ENCODE assay signal across 23 cellular contexts in the genomic region with DNA sequence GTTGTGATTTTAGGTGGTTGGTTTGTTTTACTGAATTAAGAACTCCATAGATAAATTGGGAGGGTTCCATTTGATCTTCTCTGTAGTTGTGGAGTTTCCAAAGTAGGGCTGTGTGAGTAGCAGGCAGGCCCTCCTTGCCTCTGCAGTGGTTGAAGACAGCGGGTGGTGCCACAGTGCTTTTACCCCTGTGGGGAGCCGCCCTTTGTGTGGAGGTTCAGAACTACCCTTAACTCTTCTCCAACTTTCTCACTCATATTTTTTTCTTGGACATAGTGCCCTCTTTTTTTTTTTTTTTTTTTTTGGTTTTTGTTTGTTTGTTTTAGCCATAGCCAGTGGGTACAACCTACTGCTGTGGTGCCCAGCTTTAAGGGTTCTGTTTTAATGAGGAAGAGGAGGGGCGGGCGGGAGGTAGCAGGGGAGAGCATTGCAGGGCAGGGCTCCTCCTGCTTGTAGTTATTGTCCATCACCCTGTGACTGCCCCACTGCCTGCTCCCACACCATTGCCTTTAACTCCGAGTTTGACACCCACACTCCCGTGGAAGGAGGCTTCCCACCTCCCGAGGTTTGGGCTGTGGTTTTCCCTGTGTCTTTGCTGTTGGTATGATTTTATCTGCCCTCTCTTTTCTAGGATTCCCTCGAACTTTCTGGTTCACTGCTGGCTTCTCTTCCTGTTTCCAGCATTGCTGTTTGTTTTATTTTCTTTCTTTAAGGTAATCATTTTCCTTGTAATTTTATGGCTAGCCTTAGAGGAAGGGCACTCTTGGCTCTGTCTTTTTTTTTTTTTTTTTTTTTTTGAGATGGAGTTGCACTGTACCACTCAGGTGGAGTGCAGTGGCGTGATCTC.
"Had no signal": no experiment of that assay in that cellular context is flagged by ENCODE, and none has a peak within 500 bp of the region (broad histone marks: within the 10 kb centered on the region; RNA-seq: fewer than 3 reads in every experiment).

No MANE protein-coding gene starts in this region.

- H3K4me3 Mint-ChIP-seq: activated CD8-positive, alpha-beta T cell treated with anti-CD3 and anti-CD28 coated beads for 36 hours; T-cell had no signal

- H3K27ac ChIP-seq: SK-N-MC, WERI-Rb-1 had no signal

- ATAC-seq: activated CD4-positive, CD25-positive, alpha-beta regulatory T cell treated with anti-CD3 and anti-CD28 coated beads, Interleukin-2, amount 50 U/mL, for 24 hours; activated CD8-positive, alpha-beta T cell treated with anti-CD3 and anti-CD28 coated beads for 36 hours; T-cell had no signal

- H3K27me3 Mint-ChIP-seq: T-cell had no signal

- H3K27ac Mint-ChIP-seq: activated CD8-positive, alpha-beta T cell treated with anti-CD3 and anti-CD28 coated beads for 36 hours; T-cell had no signal

- H3K4me3 ChIP-seq: SK-N-MC had no signal

- H3K36me3 Mint-ChIP-seq: T-cell had no signal

- H3K9me3 Mint-ChIP-seq: activated CD8-positive, alpha-beta T cell treated with anti-CD3 and anti-CD28 coated beads for 36 hours; T-cell had no signal

- DNase-seq: activated CD4-positive, alpha-beta T cell treated with anti-CD3 and anti-CD28 coated beads for 4 hours; activated CD8-positive, alpha-beta memory T cell treated with anti-CD3 and anti-CD28 coated beads, Interleukin-2, amount 50 U/mL, for 48 hours; activated CD8-positive, alpha-beta T cell treated with anti-CD3 and anti-CD28 coated beads for 36 hours; activated naive CD4-positive, alpha-beta T cell treated with anti-CD3 and anti-CD28 coated beads, Interleukin-2, amount 50 U/mL, for 16 hours; activated T-cell treated with anti-CD3 and anti-CD28 coated beads, Interleukin-2, amount 50 U/mL, for 1 hour; amniotic stem cell; cerebellar nuclear complex; Kasumi-1; KBM-7; NCI-H1048; NCI-H1436; NCI-H1694 treated with DMSO at 0.1 percent for 48 hours; NCI-H2029 treated with DMSO at 0.1 percent for 48 hours; NCI-H345; NCI-H510A; NCI-H526 treated with DMSO at 0.1 percent for 48 hours; NCI-H82; T-cell; T-helper 2 cell; T1000; WERI-Rb-1 had no signal
